ENCODE assay signal across 16 cellular contexts in genomic region chr5:173494446-173494845, GRCh38.
DNase-seq lines count a peak whose midpoint lies in the region; ATAC-seq and TF ChIP-seq lines count a peak whose summit lies in the region.
"Had no signal": no experiment of that assay in that cellular context is flagged by ENCODE, and none has a peak within 500 bp of the region (broad histone marks: within the 10 kb centered on the region; RNA-seq: fewer than 3 reads in every experiment).

No MANE protein-coding gene starts in this region.

- H3K9ac ChIP-seq in IMR-90 (ENCODE audit: low read depth, low read length): no peak overlapping the region
- H3K9ac ChIP-seq in adipocyte (ENCODE audit: low read length): peak overlapping the region; percentile 76

- no peak overlapping the region for H3K27ac ChIP-seq in IMR-90 (ENCODE audit: insufficient read depth, low read length)
- H3K27ac ChIP-seq in gastroesophageal sphincter: peak overlapping the region in 3 of 4 donors; percentile 38 to 92 (median 83)
- H3K27ac ChIP-seq in gastrocnemius medialis: peak overlapping the region in 3 of 4 donors; percentile 4 to 93 (median 31)
- H3K27ac ChIP-seq: HL-60 had no signal

- no peak overlapping the region for H3K14ac ChIP-seq in IMR-90 (replicated peaks; ENCODE audit: low read depth, low read length)

- intact Hi-C loops in IMR-90 (cut with micrococcal nuclease) (no loop called here), gastrocnemius medialis (cut with DNase I; ENCODE audit: low total_unique reads) (no loop called here)

- no peak overlapping the region for H2BK5ac ChIP-seq in IMR-90 (ENCODE audit: low read depth, low read length, poor library complexity, severe bottlenecking)

- in situ Hi-C loops in IMR-90 (cut with MboI; ENCODE audit: low sequenced_read_pairs) (no loop called here), gastrocnemius medialis (cut with MboI; ENCODE audit: low sequenced_read_pairs in 4 of 4) (no loop called here)

- no peak overlapping the region for H3K4me2 ChIP-seq in IMR-90 (ENCODE audit: low read depth, low read length)

- H2AK5ac ChIP-seq in IMR-90 (ENCODE audit: low read depth, low read length): peak overlapping the region; percentile 61; the same call in 1 of the 2 replicates

- POLR2A ChIA-PET in IMR-90 (lab: Charles Lee; ENCODE audit: unreplicated experiment): no interaction called here

- CTCF ChIA-PET in IMR-90 (lab: Yijun Ruan, JAX): interaction anchor here (1.9 kb wide), 1 partner anchor 19 kb away, joined by 11 read pairs; no protein-coding TSS in a partner anchor

- H3K9me3 ChIP-seq in IMR-90 (ENCODE audit: control insufficient read depth, insufficient read depth, low read length) (no peaks in the 10 kb centered on the region), adipocyte (ENCODE audit: control insufficient read depth, low read length) (no peaks in the 10 kb centered on the region), gastroesophageal sphincter (no peaks in the 10 kb centered on the region), gastrocnemius medialis (no peaks in the 10 kb centered on the region)

- peak overlapping the region; percentile 34; the same call in 1 of the 2 replicates for H3K4ac ChIP-seq in IMR-90 (ENCODE audit: low read depth, low read length)

- H3K27me3 ChIP-seq in IMR-90 (ENCODE audit: control insufficient read depth, insufficient read depth, low read length): no peaks in the 10 kb centered on the region
- no peaks in the 10 kb centered on the region for H3K27me3 ChIP-seq in adipocyte (replicated peaks; ENCODE audit: control insufficient read depth, insufficient read depth, low read length)
- no peaks in the 10 kb centered on the region for H3K27me3 ChIP-seq in gastroesophageal sphincter
- H3K27me3 ChIP-seq in gastrocnemius medialis: no peaks in the 10 kb centered on the region

- no peak overlapping the region for H2AFZ ChIP-seq in IMR-90 (replicated peaks; ENCODE audit: low read length, poor library complexity)

- peak overlapping the region in 1 of 2 experiments; percentile 41; a peak in 1 of 4 replicates for H4K8ac ChIP-seq in IMR-90 (ENCODE audit: low read depth in 2 of 2, low read length in 2 of 2)

- peak overlapping the region; percentile 61 for H2BK120ac ChIP-seq in IMR-90 (ENCODE audit: low read depth, low read length)

- peaks cover 21% of the 10 kb centered on the region for H3K4me1 ChIP-seq in IMR-90 (ENCODE audit: control insufficient read depth, insufficient read depth, low read length)
- H3K4me1 ChIP-seq in adipocyte (ENCODE audit: control insufficient read depth, insufficient read depth, low read length): peaks cover 48% of the 10 kb centered on the region
- H3K4me1 ChIP-seq in gastroesophageal sphincter: peaks cover 17 to 52% (median 28%) of the 10 kb centered on the region in 3 donors
- H3K4me1 ChIP-seq in gastrocnemius medialis: peaks cover 36 to 39% of the 10 kb centered on the region in 2 donors

- H4K91ac ChIP-seq in IMR-90 (ENCODE audit: insufficient read depth, low read depth, low read length): peak overlapping the region; percentile 44

- peak overlapping the region; percentile 43 for H3K18ac ChIP-seq in IMR-90 (ENCODE audit: low read depth, low read length)

- no peak for TF ChIP-seq EP300 in gastroesophageal sphincter (IDR thresholded peaks at IDR 0.05)

- dilution Hi-C loops in IMR-90 (cut with HindIII; ENCODE audit: low sequenced_read_pairs, unreplicated experiment): no loop called here

- no peaks in the 10 kb centered on the region for H4K20me1 ChIP-seq in IMR-90 (ENCODE audit: insufficient read depth, low read length)

- TF ChIP-seq RAD21 in IMR-90 (IDR thresholded peaks at IDR 0.05; ENCODE audit: low read length): no peak

- ATAC-seq in IMR-90 (ENCODE audit: low read depth) (no peak), gastroesophageal sphincter (no peak), gastrocnemius medialis (no peak), HG02885 (IDR thresholded peaks at IDR 0.05; ENCODE audit: poor library complexity, unreplicated experiment) (no peak)

- no peak for DNase-seq in IMR-90
- DNase-seq in adipocyte (ENCODE audit: low read depth): no peak
- no peak for DNase-seq in gastrocnemius medialis
- no peak for DNase-seq in anterior cingulate cortex (lab: John Stamatoyannopoulos, UW)
- no peak for DNase-seq in amniotic stem cell (lab: John Stamatoyannopoulos, UW)
- DNase-seq: ACHN; AML-193; HFFc6; NCI-H1436; NCI-H2029; NCI-H2171; NCI-H446 treated with DMSO at 0.1 percent for 48 hours; NK-92 treated with Interleukin-12 subunit alpha and Interleukin-12 subunit beta, amount 100 ng/mL, for 24 hours had no signal

- no peak overlapping the region for H3K56ac ChIP-seq in IMR-90 (ENCODE audit: extremely low read depth, insufficient read depth, low read length)

- H3K9me1 ChIP-seq in IMR-90 (ENCODE audit: insufficient read depth, low read length): peaks cover 7% of the 10 kb centered on the region; the same call in 1 of the 2 replicates

- no peak overlapping the region for H2AK9ac ChIP-seq in IMR-90 (replicated peaks; ENCODE audit: low read depth, low read length, poor library complexity)

- no peak overlapping the region for H3K23ac ChIP-seq in IMR-90 (ENCODE audit: low read depth, low read length)

- H3K36me3 ChIP-seq in IMR-90 (ENCODE audit: control insufficient read depth, insufficient read depth, low read length) (no peaks in the 10 kb centered on the region), adipocyte (ENCODE audit: control insufficient read depth, insufficient read depth, low read length, severe bottlenecking) (no peaks in the 10 kb centered on the region), gastroesophageal sphincter (no peaks in the 10 kb centered on the region), gastrocnemius medialis (no peaks in the 10 kb centered on the region)

- H3K79me1 ChIP-seq in IMR-90 (ENCODE audit: low read depth in 1 of 2, low read length in 2 of 2): no peaks in the 10 kb centered on the region

- peak overlapping the region; percentile 74; the same call in 2 of the 3 replicates for H2BK15ac ChIP-seq in IMR-90 (ENCODE audit: low read depth, low read length)

- H3K4me3 ChIP-seq in IMR-90 (ENCODE audit: insufficient read depth, low read depth, low read length) (no peak overlapping the region), adipocyte (ENCODE audit: low read length) (no peak overlapping the region), gastroesophageal sphincter (no peak overlapping the region), gastrocnemius medialis (no peak overlapping the region)

- TF ChIP-seq CTCF in IMR-90 (conservative IDR thresholded peaks at IDR 0.05; ENCODE audit: low read depth, low read length): no peak
- no peak for TF ChIP-seq CTCF in gastroesophageal sphincter (IDR thresholded peaks at IDR 0.05)
- TF ChIP-seq CTCF in gastrocnemius medialis (IDR thresholded peaks at IDR 0.05 in 4 of 5, conservative IDR thresholded peaks at IDR 0.05 in 1 of 5): no peak

- H4K5ac ChIP-seq in IMR-90 (ENCODE audit: low read depth, low read length): peak overlapping the region; percentile 30; the same call in 1 of the 2 replicates

- no peak for TF ChIP-seq POLR2A in IMR-90 (IDR thresholded peaks at IDR 0.05; ENCODE audit: low read depth, low read length)
- no peak for TF ChIP-seq POLR2A in gastroesophageal sphincter (IDR thresholded peaks at IDR 0.05)
- TF ChIP-seq POLR2A in gastrocnemius medialis (IDR thresholded peaks at IDR 0.05): no peak

- peak overlapping the region; percentile 13; the same call in 1 of the 2 replicates for H2BK20ac ChIP-seq in IMR-90 (ENCODE audit: low read depth, low read length)

- 100% methylated on average over 1 of the region's 2 CpGs; no CpG with 5 or more reads in 1 of the 2 experiments for WGBS in IMR-90 (ENCODE audit: extremely low coverage in 2 of 2, insufficient read length in 1 of 2), 2 experiments
- 60 to 86% methylated on average over 1 of the region's 2 CpGs for WGBS in gastroesophageal sphincter (ENCODE audit: low coverage in 1 of 2), 2 donors

- no TSS peak for BruUV-seq in IMR-90 (replicated peaks; lab: Mats Ljungman, UMichigan)

TF ChIP-seq in IMR-90, 13 proteins besides CTCF, POLR2A, EP300 and RAD21:
- TF ChIP-seq FOS (IDR thresholded peaks at IDR 0.05; ENCODE audit: low read depth, low read length) (no peak), MAZ (IDR thresholded peaks at IDR 0.05; ENCODE audit: borderline replicate concordance, low read depth, low read length) (no peak), RCOR1 (IDR thresholded peaks at IDR 0.05; ENCODE audit: insufficient replicate concordance, low read length) (no peak), MAFK (IDR thresholded peaks at IDR 0.05; ENCODE audit: low read depth, low read length) (no peak), USF2 (IDR thresholded peaks at IDR 0.05; ENCODE audit: low read depth, low read length) (peak; percentile 33; the same call in 1 of the 2 replicates)
